33 cellular contexts compared by ENCODE assay signal in the genomic region with DNA sequence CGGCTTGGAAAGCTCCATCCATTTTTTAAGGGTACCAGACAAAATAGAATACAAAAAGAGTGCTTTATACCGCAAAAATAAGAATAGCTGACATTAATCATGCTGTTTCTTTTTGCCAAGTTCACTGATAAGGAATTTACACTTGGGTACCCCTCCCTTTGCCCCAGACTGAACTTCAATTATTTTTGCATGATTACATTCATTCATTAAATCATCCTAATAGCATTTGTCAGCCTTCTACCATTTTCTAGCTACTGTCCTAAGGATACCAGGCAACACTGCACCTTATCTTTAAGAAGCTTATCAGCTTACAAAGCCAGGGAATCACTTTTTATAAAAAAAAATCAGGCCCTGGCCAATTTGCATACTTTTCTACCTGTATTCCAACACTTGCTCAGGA. TPM values are rescaled to one million over a fixed set of nuclear protein-coding genes. Genes with fewer than 3 reads are reported as not detected.
"Had no signal": no experiment of that assay in that cellular context is flagged by ENCODE, and none has a peak within 500 bp of the region (broad histone marks: within the 10 kb centered on the region; RNA-seq: fewer than 3 reads in every experiment).

No MANE protein-coding gene starts in this region.

- H3K9me3 Mint-ChIP-seq: activated CD4-positive, alpha-beta T cell treated with anti-CD3 and anti-CD28 coated beads, Interleukin-2, amount 10 ng/mL, durations not matched to agents 7 days and 5 days; activated naive CD4-positive, alpha-beta T cell treated with anti-CD3 and anti-CD28 coated beads for 36 hours; activated T-cell treated with anti-CD3 and anti-CD28 coated beads, Interleukin-2, amount 50 U/mL, for 4 hours; activated T-helper 1 cell treated with anti-CD3 and anti-CD28 coated beads, Interleukin-12 subunit alpha, Interleukin-12 subunit beta, Interleukin-2, Interleukin-4 antibody, amounts not matched to agents 30 ng/mL and 10 ng/mL and 1 ng/mL, durations not matched to agents 14 hours and 24 hours and 36 hours; central memory CD8-positive, alpha-beta T cell had no signal

- H3K4me3 ChIP-seq: adrenal gland, cardiac muscle cell, colonic mucosa, Peyer's patch, SJSA1 had no signal

- H3K36me3 ChIP-seq: adrenal gland, cardiac muscle cell, colonic mucosa, Peyer's patch, SJSA1 had no signal

- H3K27ac ChIP-seq: adrenal gland, cardiac muscle cell, colonic mucosa, Peyer's patch, SJSA1 had no signal

- DNase-seq: activated CD4-positive, alpha-beta T cell treated with anti-CD3 and anti-CD28 coated beads for 36 hours; activated CD4-positive, alpha-beta T cell treated with anti-CD3 and anti-CD28 coated beads, Interleukin-2, amount 10 ng/mL, durations not matched to agents 7 days and 5 days; activated CD4-positive, alpha-beta T cell treated with anti-CD3 and anti-CD28 coated beads, Interleukin-2, amount 50 U/mL, for 48 hours; activated CD8-positive, alpha-beta T cell treated with anti-CD3 and anti-CD28 coated beads, Interleukin-2, amount 10 ng/mL, durations not matched to agents 7 days and 5 days; activated gamma-delta T cell treated with Interleukin-2 at 50 U/mL for 16 hours; activated naive CD4-positive, alpha-beta T cell treated with anti-CD3 and anti-CD28 coated beads for 36 hours; activated T-cell treated with anti-CD3 and anti-CD28 coated beads for 4 hours; activated T-cell treated with anti-CD3 and anti-CD28 coated beads, Interleukin-2, amount 50 U/mL, for 4 hours; adrenal gland; anterior cingulate cortex; colonic mucosa; NCI-H1092 treated with DMSO at 0.1 percent for 48 hours; NCI-H1417 treated with DMSO at 0.1 percent for 48 hours; NCI-H187 treated with DMSO at 0.1 percent for 48 hours; NCI-H2081; NCI-H2171 treated with DMSO at 0.1 percent for 48 hours; NCI-H2227 treated with DMSO at 0.1 percent for 48 hours; NCI-H446 treated with DMSO at 0.1 percent for 48 hours; NCI-H69; NK-92 treated with Interleukin-12 subunit alpha and Interleukin-12 subunit beta, amount 100 ng/mL, for 24 hours; PC-3; Peyer's patch; RPMI8226; SHP77 treated with DMSO at 0.1 percent for 48 hours; SW 1271; T-helper 1 cell; T-helper 2 cell; T1000 had no signal

- H3K4me3 Mint-ChIP-seq: activated CD4-positive, alpha-beta T cell treated with anti-CD3 and anti-CD28 coated beads for 36 hours; activated CD4-positive, alpha-beta T cell treated with anti-CD3 and anti-CD28 coated beads, Interleukin-2, amount 10 ng/mL, durations not matched to agents 7 days and 5 days; activated CD8-positive, alpha-beta T cell treated with anti-CD3 and anti-CD28 coated beads, Interleukin-2, amount 10 ng/mL, durations not matched to agents 7 days and 5 days; activated naive CD4-positive, alpha-beta T cell treated with anti-CD3 and anti-CD28 coated beads for 36 hours; activated T-cell treated with anti-CD3 and anti-CD28 coated beads, Interleukin-2, amount 50 U/mL, for 4 hours; activated T-helper 1 cell treated with anti-CD3 and anti-CD28 coated beads, Interleukin-12 subunit alpha, Interleukin-12 subunit beta, Interleukin-2, Interleukin-4 antibody, amounts not matched to agents 30 ng/mL and 10 ng/mL and 1 ng/mL, durations not matched to agents 14 hours and 24 hours and 36 hours; central memory CD8-positive, alpha-beta T cell had no signal

- H3K27me3 ChIP-seq: adrenal gland, cardiac muscle cell, colonic mucosa, Peyer's patch, SJSA1 had no signal

- H3K9me3 ChIP-seq: adrenal gland, colonic mucosa, Peyer's patch, SJSA1 had no signal

- H3K4me1 ChIP-seq: adrenal gland, colonic mucosa, Peyer's patch, SJSA1 had no signal

- ATAC-seq: activated CD4-positive, alpha-beta T cell treated with anti-CD3 and anti-CD28 coated beads for 36 hours; activated CD8-positive, alpha-beta T cell treated with anti-CD3 and anti-CD28 coated beads, Interleukin-2, amount 10 ng/mL, durations not matched to agents 7 days and 5 days; activated naive CD4-positive, alpha-beta T cell treated with anti-CD3 and anti-CD28 coated beads, Interleukin-2, amount 50 U/mL, for 72 hours; activated T-cell treated with anti-CD3 and anti-CD28 coated beads, Interleukin-2, amount 50 U/mL, for 4 hours; PC-3 had no signal

- H3K27ac Mint-ChIP-seq: activated CD4-positive, alpha-beta T cell treated with anti-CD3 and anti-CD28 coated beads for 36 hours; activated CD4-positive, alpha-beta T cell treated with anti-CD3 and anti-CD28 coated beads, Interleukin-2, amount 10 ng/mL, durations not matched to agents 7 days and 5 days; activated CD8-positive, alpha-beta T cell treated with anti-CD3 and anti-CD28 coated beads, Interleukin-2, amount 10 ng/mL, durations not matched to agents 7 days and 5 days; activated naive CD4-positive, alpha-beta T cell treated with anti-CD3 and anti-CD28 coated beads for 36 hours; activated naive CD4-positive, alpha-beta T cell treated with anti-CD3 and anti-CD28 coated beads, Interleukin-2, amount 50 U/mL, for 72 hours; activated T-helper 1 cell treated with anti-CD3 and anti-CD28 coated beads, Interleukin-12 subunit alpha, Interleukin-12 subunit beta, Interleukin-2, Interleukin-4 antibody, amounts not matched to agents 30 ng/mL and 10 ng/mL and 1 ng/mL, durations not matched to agents 14 hours and 24 hours and 36 hours had no signal

- H3K4me1 Mint-ChIP-seq: activated CD4-positive, alpha-beta T cell treated with anti-CD3 and anti-CD28 coated beads for 36 hours; activated CD4-positive, alpha-beta T cell treated with anti-CD3 and anti-CD28 coated beads, Interleukin-2, amount 10 ng/mL, durations not matched to agents 7 days and 5 days; central memory CD8-positive, alpha-beta T cell had no signal

RNA-seq across cellular contexts. Expression of gene KCTD16, which starts 48.6 kb away (rescaled TPM):
- total RNA-seq: activated T-cell treated with anti-CD3 and anti-CD28 coated beads, Interleukin-2, amount 50 U/mL, for 4 hours; activated T-helper 1 cell treated with anti-CD3 and anti-CD28 coated beads, Interleukin-12 subunit alpha, Interleukin-12 subunit beta, Interleukin-2, Interleukin-4 antibody, amounts not matched to agents 30 ng/mL and 10 ng/mL and 1 ng/mL, durations not matched to agents 14 hours and 24 hours and 36 hours; PC-3 had no signal
